In the genomic region with DNA sequence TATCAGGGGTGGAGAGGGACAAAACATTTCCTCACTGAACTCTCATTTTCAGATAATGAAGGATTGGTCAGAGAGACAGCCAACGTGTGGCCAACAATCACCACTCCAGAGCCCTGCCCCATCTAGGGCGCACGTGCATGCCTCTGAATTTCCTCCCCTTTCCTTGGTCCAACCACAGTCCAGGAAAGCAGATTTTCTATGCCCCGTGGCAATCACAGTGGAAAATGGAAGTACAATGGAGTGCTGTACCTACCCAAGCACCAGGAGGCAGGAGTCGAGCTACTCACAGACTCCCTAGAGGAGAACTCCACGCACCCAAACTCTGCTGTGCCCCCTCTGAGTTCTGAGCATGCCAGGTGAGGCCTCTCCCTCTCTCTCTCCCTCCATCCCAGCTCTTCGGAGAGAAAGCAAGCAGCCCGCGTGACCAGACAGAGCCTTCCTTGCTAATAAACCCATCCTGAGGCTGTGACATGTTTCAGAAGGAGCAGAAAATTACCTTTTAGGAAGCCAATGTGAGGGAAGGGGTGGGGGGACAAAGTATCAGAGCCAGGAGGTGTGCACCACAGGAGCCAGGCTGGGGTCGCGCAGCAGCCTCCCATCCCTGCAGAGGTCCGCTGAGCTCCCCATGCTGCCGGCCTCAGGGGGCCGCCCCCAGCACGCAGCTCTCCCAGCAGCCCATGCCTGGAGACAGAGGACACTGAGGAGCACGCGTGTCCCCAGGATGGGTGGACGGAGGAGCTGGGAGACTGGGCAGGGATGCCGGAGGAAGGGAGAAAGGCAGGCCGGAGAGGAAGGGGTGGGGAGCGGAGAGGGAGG, we compare ENCODE assay signal across 10 cellular contexts.
A peak's percentile ranks its signal among the peaks of the same experiment; 100 is the strongest.
DNase-seq lines count a peak whose midpoint lies in the region; ATAC-seq and TF ChIP-seq lines count a peak whose summit lies in the region.
"Had no signal": no experiment of that assay in that cellular context is flagged by ENCODE, and none has a peak within 500 bp of the region (broad histone marks: within the 10 kb centered on the region; RNA-seq: fewer than 3 reads in every experiment).

No MANE protein-coding gene starts in this region.

- peak; percentile 16; the same call in 1 of the 2 replicates for TF ChIP-seq CTCF in WERI-Rb-1 (IDR thresholded peaks at IDR 0.05; ENCODE audit: low read depth, low read length)
- TF ChIP-seq CTCF in endodermal cell (conservative IDR thresholded peaks at IDR 0.05), result peak; percentile 27

- no peak overlapping the region for H3K4me3 Mint-ChIP-seq in endodermal cell

- H3K4me1 ChIP-seq in endodermal cell (ENCODE audit: control insufficient read depth, insufficient read depth, low read length), result peaks cover 8% of the 10 kb centered on the region

- H3K36me3 ChIP-seq in WERI-Rb-1 (no peaks in the 10 kb centered on the region), endodermal cell (ENCODE audit: control insufficient read depth, insufficient read depth, low read length) (no peaks in the 10 kb centered on the region)
- H3K36me3 ChIP-seq: neutrophil had no signal

- no peak overlapping the region for H3K27ac ChIP-seq in WERI-Rb-1
- H3K27ac ChIP-seq in endodermal cell (ENCODE audit: low read depth, low read length), result no peak overlapping the region
- H3K27ac ChIP-seq: neutrophil had no signal

- intact Hi-C loops in left ventricle myocardium superior (cut with micrococcal nuclease) (no loop called here), left cardiac atrium (cut with DNase I) (no loop called here), posterior vena cava (cut with DNase I) (no loop called here)

- H3K9me3 ChIP-seq in WERI-Rb-1 (ENCODE audit: severe bottlenecking) (no peaks in the 10 kb centered on the region), endodermal cell (ENCODE audit: control insufficient read depth, low read length) (no peaks in the 10 kb centered on the region)
- H3K9me3 ChIP-seq: neutrophil had no signal

- H3K27me3 ChIP-seq in WERI-Rb-1 (ENCODE audit: insufficient read depth, low read depth, severe bottlenecking), result no peaks in the 10 kb centered on the region
- H3K27me3 ChIP-seq in endodermal cell (ENCODE audit: control insufficient read depth, insufficient read depth, low read length, poor library complexity, severe bottlenecking), result no peaks in the 10 kb centered on the region
- H3K27me3 ChIP-seq: neutrophil had no signal

- H3K27ac Mint-ChIP-seq in endodermal cell, result peak overlapping the region; percentile 17

- H3K9ac ChIP-seq in endodermal cell (ENCODE audit: extremely low read depth, low read length, poor library complexity, severe bottlenecking), result no peak overlapping the region

- H3K36me3 Mint-ChIP-seq in endodermal cell (ENCODE audit: low read depth), result no peaks in the 10 kb centered on the region

- peak; percentile 5 for ATAC-seq in left ventricle myocardium superior
- ATAC-seq in left cardiac atrium, result no peak
- ATAC-seq in GM19455 (IDR thresholded peaks at IDR 0.05; ENCODE audit: unreplicated experiment), result no peak
- ATAC-seq in GM18520 (IDR thresholded peaks at IDR 0.05; ENCODE audit: unreplicated experiment), result no peak
- ATAC-seq in GM21367 (IDR thresholded peaks at IDR 0.05; ENCODE audit: unreplicated experiment), result no peak

- H3K4me3 ChIP-seq in WERI-Rb-1 (ENCODE audit: low read depth, low read length), result no peak overlapping the region
- H3K4me3 ChIP-seq in endodermal cell (ENCODE audit: low read length), result no peak overlapping the region

- DNase-seq in left ventricle myocardium superior (no peak), left cardiac atrium (no peak), WERI-Rb-1 (no peak), endodermal cell (no peak), posterior vena cava (ENCODE audit: low spot score) (no peak)
- DNase-seq: left colon had no signal

- no peaks in the 10 kb centered on the region for H3K9me3 Mint-ChIP-seq in endodermal cell

- no peaks in the 10 kb centered on the region for H3K27me3 Mint-ChIP-seq in endodermal cell (ENCODE audit: insufficient read depth)

- H3K4me1 Mint-ChIP-seq in endodermal cell, result peaks cover 25% of the 10 kb centered on the region

- 91 to 92% methylated on average over 9 to 20 of the region's 21 CpGs for WGBS in endodermal cell (ENCODE audit: insufficient coverage in 1 of 2, insufficient read length in 1 of 2), 2 experiments
